1 cellular context compared by ENCODE assay signal in the genomic region with DNA sequence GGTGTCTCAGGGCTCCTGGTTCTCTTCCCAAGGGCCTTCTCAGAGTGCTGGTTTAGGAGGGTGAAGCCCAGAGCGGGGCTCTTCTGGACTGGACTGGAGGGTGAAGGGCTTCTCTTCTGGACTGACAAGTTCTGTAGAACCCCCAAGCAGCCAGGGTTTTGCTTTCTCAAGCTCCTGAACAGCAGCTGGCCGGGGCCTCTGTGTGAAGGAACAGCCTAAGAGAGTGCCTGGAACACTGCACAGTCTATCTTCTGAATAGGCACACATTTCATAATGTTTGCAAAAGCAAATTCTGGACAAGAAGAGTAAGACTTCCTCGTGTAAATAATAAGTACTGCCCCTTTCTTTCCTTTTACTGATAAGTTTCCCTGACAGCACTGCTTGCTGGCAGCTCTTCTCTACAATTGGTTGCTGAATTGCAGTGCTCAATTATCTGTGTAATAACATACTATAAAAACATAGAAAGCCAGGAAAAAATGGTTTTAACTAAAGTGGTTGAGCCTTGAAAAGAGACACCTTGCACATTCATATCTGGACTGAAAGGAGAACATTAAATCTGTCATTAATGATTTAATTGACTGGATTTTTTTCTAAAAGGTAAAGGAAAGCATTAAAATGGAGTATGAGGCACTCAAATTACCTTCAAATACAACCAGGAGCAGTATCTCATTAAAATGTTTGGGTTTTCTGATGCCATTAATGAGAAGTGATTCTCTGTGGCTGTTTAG.
TF ChIP-seq lines count a peak whose summit lies in the region.

No MANE protein-coding gene starts in this region.

TF ChIP-seq in HEK293, 187 proteins besides CTCF, POLR2A, EP300 and RAD21 (continued from another document):
- TF ChIP-seq FEZF1 (tag by site-specific recombination; IDR thresholded peaks at IDR 0.05) (peak; percentile 44; the same call in 1 of the 2 replicates), KLF1 (tag by site-specific recombination; IDR thresholded peaks at IDR 0.05) (no peak), ZNF132 (tag by site-specific recombination; IDR thresholded peaks at IDR 0.05; ENCODE audit: borderline replicate concordance) (no peak), ZNF843 (tag by site-specific recombination; IDR thresholded peaks at IDR 0.05) (0 out of 2 replicates have a peak, but pooled peaks have one; percentile 15)
